In the genomic region with DNA sequence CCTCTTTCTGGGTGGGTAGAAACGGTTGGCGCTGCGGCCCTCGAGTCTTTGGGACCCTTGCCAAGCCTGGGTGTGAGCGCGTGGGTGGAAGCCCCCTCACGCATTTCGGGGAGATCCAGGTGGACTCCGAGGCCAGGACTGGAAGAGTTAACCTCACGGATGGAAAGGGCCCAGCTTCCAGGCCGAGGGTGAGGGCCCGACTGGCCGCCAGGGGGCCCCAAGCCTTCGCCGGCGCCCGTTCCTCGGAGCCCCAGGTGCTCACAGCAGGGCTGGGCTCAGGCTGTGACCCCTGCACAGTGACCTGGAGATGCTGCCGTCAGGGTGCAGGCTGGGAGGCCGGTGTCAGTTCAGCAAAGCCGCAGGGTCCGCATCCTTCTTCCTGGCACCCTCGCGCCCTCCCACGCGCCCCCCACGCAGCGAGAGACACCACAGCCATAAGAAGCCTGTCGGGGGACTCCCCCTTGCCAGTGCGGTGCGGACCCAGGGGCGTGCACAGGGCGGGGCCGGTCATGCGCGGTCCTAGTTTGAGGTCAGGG, we compare ENCODE assay signal across 8 cellular contexts. TPM values are rescaled to one million over a fixed set of nuclear protein-coding genes. Genes with fewer than 3 reads are reported as not detected.
A peak's percentile ranks its signal among the peaks of the same experiment; 100 is the strongest.
DNase-seq lines count a peak whose midpoint lies in the region; ATAC-seq and TF ChIP-seq lines count a peak whose summit lies in the region.

No MANE protein-coding gene starts in this region.

- WGBS in lower leg skin, 2 donors: 2 to 3% methylated on average over 20 to 25 of the region's 36 CpGs

- intact Hi-C loops in lower leg skin (cut with DNase I; ENCODE audit: low total_unique reads): no loop called here

- peak; percentile 57 for ATAC-seq in HG02610 (IDR thresholded peaks at IDR 0.05; ENCODE audit: unreplicated experiment)

- TF ChIP-seq POLR2A in lower leg skin (IDR thresholded peaks at IDR 0.05): no peak

- H3K4me3 ChIP-seq in lower leg skin (ENCODE audit: low read depth, poor library complexity, severe bottlenecking): no peak overlapping the region

- peak; percentile 85 for DNase-seq in GM10266 (ENCODE audit: extremely low spot score)
- DNase-seq in NCI-H1694 (lab: John Stamatoyannopoulos, UW): peak; percentile 53
- peak; percentile 86 to 88 for DNase-seq in activated CD4-positive, alpha-beta T cell treated with anti-CD3 and anti-CD28 coated beads, Interleukin-2, amount 50 U/mL, for 4 hours
- peak; percentile 27 to 73 for DNase-seq in dermis microvascular lymphatic vessel endothelial cell (ENCODE audit: low read depth in 2 of 2)
- DNase-seq in lower leg skin (ENCODE audit: low spot score in 2 of 2): peak; percentile 67 to 92
- DNase-seq in stimulated activated CD4-positive, alpha-beta T cell treated with anti-CD3 and anti-CD28 coated beads, TNF-alpha, amount 100 ng/mL, for 24 hours (ENCODE audit: low read depth in 3 of 3): peak; percentile 72 to 85 (median 76)
- DNase-seq in NCI-H446 treated with DMSO at 0.1 percent for 48 hours (lab: John Stamatoyannopoulos, UW): no peak

- TF ChIP-seq CTCF in GM10266 (IDR thresholded peaks at IDR 0.05; ENCODE audit: control insufficient read depth, insufficient read depth, low read depth, missing control alignments): peak; percentile 74
- peak in 1 of 3 donors; percentile 58 for TF ChIP-seq CTCF in lower leg skin (IDR thresholded peaks at IDR 0.05)

RNA-seq across cellular contexts. Expression of a gene that starts 34.2 kb away (rescaled TPM):
- total RNA-seq in dermis microvascular lymphatic vessel endothelial cell: 45.6 and 51.7 TPM in 2 replicates
- total RNA-seq in lower leg skin: 1 to 10 TPM; 2.0 to 4.8 (median 3.4) TPM

RNA-seq across cellular contexts. Expression of a gene that starts 57.8 kb away (rescaled TPM):
- not detected in 2 replicates for total RNA-seq in dermis microvascular lymphatic vessel endothelial cell
- total RNA-seq in lower leg skin: not detected
